ENCODE assay signal across 8 cellular contexts in genomic region chr12:68610435-68611093, GRCh38. TPM values are rescaled to one million over a fixed set of nuclear protein-coding genes. Genes with fewer than 3 reads are reported as not detected.
A peak's percentile ranks its signal among the peaks of the same experiment; 100 is the strongest.
DNase-seq lines count a peak whose midpoint lies in the region; ATAC-seq and TF ChIP-seq lines count a peak whose summit lies in the region.

Gene RAP1B (plus strand): TSS chr12:68610899. CDS start chr12:68648725, 37,826 bp downstream.

- peak; percentile 33 for DNase-seq in DMS 273 treated with DMSO at 0.1 percent for 48 hours (lab: John Stamatoyannopoulos, UW)
- peak; percentile 84 for DNase-seq in HuH-7.5 (ENCODE audit: low spot score)
- peak; percentile 92 for DNase-seq in OCI-M1 (lab: John Stamatoyannopoulos, UW)
- peak; percentile 90 for DNase-seq in activated T-cell treated with anti-CD3 and anti-CD28 coated beads for 48 hours (ENCODE audit: low read depth)
- DNase-seq in epithelial cell of proximal tubule (ENCODE audit: low read depth), result no peak
- DNase-seq in mucosa of gallbladder (ENCODE audit: low spot score), result peak; percentile 92
- peak; percentile 79 for DNase-seq in stimulated activated CD8-positive, alpha-beta memory T cell treated with anti-CD3 and anti-CD28 coated beads, Interleukin-4, amount 100 ng/mL, for 24 hours (ENCODE audit: low read depth)

- H3K4me3 ChIP-seq in epithelial cell of proximal tubule (ENCODE audit: low read depth, low read length), result peak within 1 kb of the TSS; percentile 95

- ATAC-seq in GM21528 (IDR thresholded peaks at IDR 0.05; ENCODE audit: low FRiP score, unreplicated experiment), result peak; percentile 84

- no peak for TF ChIP-seq CTCF in epithelial cell of proximal tubule (conservative IDR thresholded peaks at IDR 0.05; ENCODE audit: low read depth, low read length)

RNA-seq across cellular contexts. Expression of gene RAP1B, which starts in this region (rescaled TPM):
- total RNA-seq in epithelial cell of proximal tubule (139 and 166 TPM in 2 replicates), mucosa of gallbladder (111 TPM)
